Comparison of ENCODE assay signal across 12 cellular contexts in the genomic region with DNA sequence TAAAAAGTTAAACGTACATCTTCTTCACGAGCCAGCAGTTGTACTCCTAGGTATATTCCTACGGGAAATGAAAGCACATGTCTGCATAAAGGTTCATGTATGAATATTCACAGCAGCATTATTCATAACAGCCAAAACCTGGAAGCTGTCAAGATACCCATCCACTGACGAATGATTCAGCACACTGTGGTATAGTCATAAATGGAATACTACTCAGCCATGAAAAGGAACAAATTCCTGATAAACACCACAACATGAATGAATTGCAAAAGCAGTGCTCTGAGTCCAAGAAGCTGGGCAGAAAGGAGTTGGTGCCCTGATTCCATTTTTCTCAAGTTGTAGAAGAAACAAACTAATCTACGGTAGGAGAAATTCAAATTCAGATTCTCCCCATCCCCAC.
"Had no signal": no experiment of that assay in that cellular context is flagged by ENCODE, and none has a peak within 500 bp of the region (broad histone marks: within the 10 kb centered on the region; RNA-seq: fewer than 3 reads in every experiment).

No MANE protein-coding gene starts in this region.

- H3K27ac Mint-ChIP-seq: WTC11 had no signal

- ATAC-seq: WTC11 had no signal

- H3K4me3 ChIP-seq: coronary artery, right atrium auricular region, SK-N-MC, skin epidermis, tibial nerve had no signal

- H3K27ac ChIP-seq: SK-N-MC, skin epidermis, tibial nerve had no signal

- DNase-seq: activated CD4-positive, alpha-beta T cell treated with anti-CD3 and anti-CD28 coated beads, Interleukin-2, amount 50 U/mL, for 1 hour; activated gamma-delta T cell treated with Interleukin-2 at 50 U/mL for 16 hours; caudate nucleus; effector CD4-positive, alpha-beta T cell; stimulated activated CD4-positive, alpha-beta T cell treated with anti-CD3 and anti-CD28 coated beads, Interleukin-4, amount 100 ng/mL, for 4 hours had no signal

- FAIRE-seq: frontal cortex had no signal

- H3K9me3 ChIP-seq: right atrium auricular region, tibial nerve had no signal

- H3K4me3 Mint-ChIP-seq: WTC11 had no signal
